21 cellular contexts compared by ENCODE assay signal in genomic region chr9:3027260-3027659, GRCh38.
A peak's percentile ranks its signal among the peaks of the same experiment; 100 is the strongest.
DNase-seq lines count a peak whose midpoint lies in the region; ATAC-seq and TF ChIP-seq lines count a peak whose summit lies in the region.
"Had no signal": no experiment of that assay in that cellular context is flagged by ENCODE, and none has a peak within 500 bp of the region (broad histone marks: within the 10 kb centered on the region; RNA-seq: fewer than 3 reads in every experiment).

No MANE protein-coding gene starts in this region.

- peaks cover 38% of the 10 kb centered on the region for H3K4me1 Mint-ChIP-seq in nephron
- no peaks in the 10 kb centered on the region for H3K4me1 Mint-ChIP-seq in activated CD8-positive, alpha-beta T cell treated with anti-CD3 and anti-CD28 coated beads, Interleukin-2, amount 10 ng/mL, durations not matched to agents 7 days and 5 days (ENCODE audit: low read depth)
- H3K4me1 Mint-ChIP-seq: activated naive CD4-positive, alpha-beta T cell treated with anti-CD3 and anti-CD28 coated beads, Interleukin-2, amount 50 U/mL, for 24 hours had no signal

- H3K36me3 Mint-ChIP-seq in nephron (ENCODE audit: low read depth) = no peaks in the 10 kb centered on the region
- no peaks in the 10 kb centered on the region for H3K36me3 Mint-ChIP-seq in activated CD8-positive, alpha-beta T cell treated with anti-CD3 and anti-CD28 coated beads, Interleukin-2, amount 10 ng/mL, durations not matched to agents 7 days and 5 days (ENCODE audit: low read depth)
- H3K36me3 Mint-ChIP-seq: activated naive CD4-positive, alpha-beta T cell treated with anti-CD3 and anti-CD28 coated beads, Interleukin-2, amount 50 U/mL, for 24 hours; type B pancreatic cell had no signal

- POLR2A ChIA-PET in activated CD8-positive, alpha-beta T cell treated with anti-CD3 and anti-CD28 coated beads, Interleukin-2, amount 10 ng/mL, durations not matched to agents 7 days and 5 days (lab: Charles Lee) = no interaction called here

- ATAC-seq in GM21367 (IDR thresholded peaks at IDR 0.05; ENCODE audit: unreplicated experiment) (no peak), GM21515 (IDR thresholded peaks at IDR 0.05; ENCODE audit: unreplicated experiment) (no peak)
- ATAC-seq in activated CD8-positive, alpha-beta T cell treated with anti-CD3 and anti-CD28 coated beads, Interleukin-2, amount 10 ng/mL, durations not matched to agents 7 days and 5 days = no peak
- ATAC-seq: activated T-cell treated with anti-CD3 and anti-CD28 coated beads, Interleukin-2, amount 50 U/mL, for 72 hours; SK-N-SH treated with all-trans-retinoic acid at 6 μM for 48 hours had no signal

- TF ChIP-seq CTCF in nephron (IDR thresholded peaks at IDR 0.05; ENCODE audit: unreplicated experiment in 3 of 3) = no peak

- CTCF ChIA-PET in activated CD8-positive, alpha-beta T cell treated with anti-CD3 and anti-CD28 coated beads, Interleukin-2, amount 10 ng/mL, durations not matched to agents 7 days and 5 days (lab: Charles Lee) = no interaction called here

- H3K27ac Mint-ChIP-seq in nephron = peak overlapping the region in 2 of 3 experiments; percentile 30 to 36
- H3K27ac Mint-ChIP-seq in activated CD8-positive, alpha-beta T cell treated with anti-CD3 and anti-CD28 coated beads, Interleukin-2, amount 10 ng/mL, durations not matched to agents 7 days and 5 days = no peak overlapping the region
- H3K27ac Mint-ChIP-seq: activated naive CD4-positive, alpha-beta T cell treated with anti-CD3 and anti-CD28 coated beads, Interleukin-2, amount 50 U/mL, for 24 hours; activated T-cell treated with anti-CD3 and anti-CD28 coated beads, Interleukin-2, amount 50 U/mL, for 72 hours; type B pancreatic cell had no signal

- H3K4me3 Mint-ChIP-seq in nephron = no peak overlapping the region
- no peak overlapping the region for H3K4me3 Mint-ChIP-seq in activated CD8-positive, alpha-beta T cell treated with anti-CD3 and anti-CD28 coated beads, Interleukin-2, amount 10 ng/mL, durations not matched to agents 7 days and 5 days
- H3K4me3 Mint-ChIP-seq: activated naive CD4-positive, alpha-beta T cell treated with anti-CD3 and anti-CD28 coated beads, Interleukin-2, amount 50 U/mL, for 24 hours; activated T-cell treated with anti-CD3 and anti-CD28 coated beads, Interleukin-2, amount 50 U/mL, for 72 hours; type B pancreatic cell had no signal

- H3K27me3 Mint-ChIP-seq in nephron (ENCODE audit: low read depth) = no peaks in the 10 kb centered on the region
- peaks cover 2% of the 10 kb centered on the region for H3K27me3 Mint-ChIP-seq in activated CD8-positive, alpha-beta T cell treated with anti-CD3 and anti-CD28 coated beads, Interleukin-2, amount 10 ng/mL, durations not matched to agents 7 days and 5 days (ENCODE audit: low read depth)
- H3K27me3 Mint-ChIP-seq: type B pancreatic cell had no signal

- peak in 2 of 3 experiments; percentile 14 to 62 for DNase-seq in NCI-H1417 (lab: John Stamatoyannopoulos, UW)
- no peak for DNase-seq in NCI-H1417 treated with DMSO at 0.1 percent for 48 hours (lab: John Stamatoyannopoulos, UW)
- peak; percentile 81 for DNase-seq in NCI-H1694 (lab: John Stamatoyannopoulos, UW)
- DNase-seq in NCI-H446 treated with DMSO at 0.1 percent for 48 hours (lab: John Stamatoyannopoulos, UW) = peak; percentile 96
- no peak for DNase-seq in activated CD8-positive, alpha-beta T cell treated with anti-CD3 and anti-CD28 coated beads, Interleukin-2, amount 10 ng/mL, durations not matched to agents 7 days and 5 days
- DNase-seq: activated T-cell treated with anti-CD3 and anti-CD28 coated beads, Interleukin-2, amount 50 U/mL, for 72 hours; BE2C; Calu3; effector memory CD4-positive, alpha-beta T cell; KG1; left ventricle myocardium inferior; midbrain; small intestine; stimulated activated CD4-positive, alpha-beta T cell treated with anti-CD3 and anti-CD28 coated beads, Interleukin-4, amount 100 ng/mL, for 24 hours; T1000 had no signal

- H3K9me3 Mint-ChIP-seq in nephron = no peaks in the 10 kb centered on the region
- no peaks in the 10 kb centered on the region for H3K9me3 Mint-ChIP-seq in activated CD8-positive, alpha-beta T cell treated with anti-CD3 and anti-CD28 coated beads, Interleukin-2, amount 10 ng/mL, durations not matched to agents 7 days and 5 days (ENCODE audit: insufficient read depth)
- H3K9me3 Mint-ChIP-seq: activated naive CD4-positive, alpha-beta T cell treated with anti-CD3 and anti-CD28 coated beads, Interleukin-2, amount 50 U/mL, for 24 hours; activated T-cell treated with anti-CD3 and anti-CD28 coated beads, Interleukin-2, amount 50 U/mL, for 72 hours; type B pancreatic cell had no signal

Comparison
In these comparisons a context has a peak if more than half of its experiments do, and no peak if none do; other contexts are left out.
1. DNase-seq: peak in NCI-H1417 (2 of 3), NCI-H1694 (single experiment) and NCI-H446 treated with DMSO at 0.1 percent for 48 hours (single experiment); none in NCI-H1417 treated with DMSO at 0.1 percent for 48 hours (single experiment) and activated CD8-positive, alpha-beta T cell treated with anti-CD3 and anti-CD28 coated beads, Interleukin-2, amount 10 ng/mL, durations not matched to agents 7 days and 5 days (single experiment).